In the genomic region with DNA sequence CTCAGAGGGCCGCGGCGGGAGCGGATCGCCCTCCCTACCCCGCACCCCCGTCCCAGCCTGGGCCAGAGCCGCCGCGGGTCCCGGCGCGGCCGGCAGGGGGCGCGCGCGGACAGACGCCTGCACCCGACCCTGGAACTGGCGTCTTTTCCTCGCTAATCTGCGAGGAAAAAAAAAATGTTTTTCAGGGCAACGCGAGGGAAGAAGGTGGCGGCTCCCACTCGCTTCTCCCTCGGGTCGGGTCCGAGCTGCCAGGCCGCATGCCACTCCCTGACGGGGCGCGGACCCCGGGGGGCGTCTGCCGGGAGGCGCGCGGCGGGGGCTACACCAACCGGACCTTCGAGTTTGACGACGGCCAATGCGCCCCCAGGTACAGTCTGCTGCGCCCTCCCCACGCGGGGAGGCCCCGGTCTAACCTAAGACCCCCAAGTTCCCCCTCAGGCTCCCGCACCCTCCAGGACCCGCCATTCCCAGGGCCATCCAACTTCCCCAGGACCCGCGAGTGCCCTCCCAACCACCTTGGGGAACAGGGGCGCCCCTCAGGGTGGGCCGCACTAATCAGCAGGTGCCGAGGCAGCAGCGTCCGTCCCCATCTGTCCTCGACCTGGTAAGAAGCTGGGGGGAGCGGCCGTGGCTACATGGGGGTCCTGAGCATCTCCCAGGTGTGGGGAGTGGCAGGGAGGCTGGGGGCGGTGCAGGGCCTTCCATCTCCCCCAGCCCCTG, we compare ENCODE assay signal across 8 cellular contexts. TPM values are rescaled to one million over a fixed set of nuclear protein-coding genes. Genes with fewer than 3 reads are reported as not detected.
DNase-seq lines count a peak whose midpoint lies in the region; ATAC-seq, FAIRE-seq and TF ChIP-seq lines count a peak whose summit lies in the region.

Gene KCNT1, plus strand, starts transcription at position 184 of the 720 bp plus-strand sequence. Its CDS starts 74 bp downstream, at position 258.

- CTCF ChIA-PET in activated CD8-positive, alpha-beta T cell treated with anti-CD3 and anti-CD28 coated beads for 36 hours (lab: Charles Lee), result interaction anchor here (0.7 to 1.1 kb wide), 3 partner anchors 13 to 1455 kb away, joined by 3 read pairs; no protein-coding TSS in a partner anchor
- CTCF ChIA-PET in endothelial cell of umbilical vein (lab: Charles Lee), result interaction anchor here (0.7 kb wide), 1 partner anchor 420 kb away, joined by 3 read pairs; no protein-coding TSS in a partner anchor

- TF ChIP-seq POLR2A in endothelial cell of umbilical vein (IDR thresholded peaks at IDR 0.05; ENCODE audit: low read depth, low read length), result no peak

- H3K36me3 Mint-ChIP-seq in activated CD8-positive, alpha-beta T cell treated with anti-CD3 and anti-CD28 coated beads for 36 hours (ENCODE audit: low read depth), result no peaks in the 10 kb centered on the region
- no peaks in the 10 kb centered on the region for H3K36me3 Mint-ChIP-seq in naive B cell

- no peak within 1 kb of the TSS for H3K27ac Mint-ChIP-seq in activated CD8-positive, alpha-beta T cell treated with anti-CD3 and anti-CD28 coated beads for 36 hours
- no peak within 1 kb of the TSS for H3K27ac Mint-ChIP-seq in naive B cell

- H3K4me1 ChIP-seq in endothelial cell of umbilical vein (ENCODE audit: control insufficient read depth, extremely low read depth, insufficient read depth, low read length), result peaks cover 2% of the 10 kb centered on the region

- H3K36me3 ChIP-seq in endothelial cell of umbilical vein (ENCODE audit: control insufficient read depth in 2 of 2, extremely low read depth in 1 of 2, insufficient read depth in 2 of 2, low read length in 2 of 2), result no peaks in the 10 kb centered on the region

- peak; percentile 93 for TF ChIP-seq CTCF in activated CD8-positive, alpha-beta T cell treated with anti-CD3 and anti-CD28 coated beads for 36 hours (IDR thresholded peaks at IDR 0.05)
- TF ChIP-seq CTCF in endothelial cell of umbilical vein (IDR thresholded peaks at IDR 0.05; ENCODE audit: extremely low read depth in 1 of 2, insufficient read depth in 1 of 2, low read depth in 1 of 2, low read length in 2 of 2), result peak; percentile 73 to 90

- H3K27me3 Mint-ChIP-seq in activated CD8-positive, alpha-beta T cell treated with anti-CD3 and anti-CD28 coated beads for 36 hours, result peaks cover 14% of the 10 kb centered on the region
- peaks cover 0 to 35% (median 24%) of the 10 kb centered on the region in 3 donors for H3K27me3 Mint-ChIP-seq in naive B cell

- dilution Hi-C loops in endothelial cell of umbilical vein (cut with MboI; ENCODE audit: extremely low pct_ligation_motif_present, low sequenced_read_pairs), result no loop called here

- POLR2A ChIA-PET in activated CD8-positive, alpha-beta T cell treated with anti-CD3 and anti-CD28 coated beads for 36 hours (lab: Charles Lee), result no interaction called here
- POLR2A ChIA-PET in endothelial cell of umbilical vein (lab: Charles Lee), result no interaction called here

- no peaks in the 10 kb centered on the region for H3K9me1 ChIP-seq in endothelial cell of umbilical vein (replicated peaks; ENCODE audit: control insufficient read depth, extremely low read depth, insufficient read depth, low read length)

- H3K27me3 ChIP-seq in endothelial cell of umbilical vein (ENCODE audit: control insufficient read depth in 2 of 2, insufficient read depth in 2 of 2, low read length in 2 of 2), result peaks cover 0 to 2% of the 10 kb centered on the region in 2 experiments

- intact Hi-C loops in activated CD8-positive, alpha-beta T cell treated with anti-CD3 and anti-CD28 coated beads for 36 hours (cut with micrococcal nuclease), result no loop called here
- intact Hi-C loops in endothelial cell of umbilical vein (cut with micrococcal nuclease), result loop anchor here (2.0 to 5.0 kb wide), 3 partner anchors 35 to 421 kb away; no protein-coding TSS in a partner anchor

- no peak within 1 kb of the TSS for H2AFZ ChIP-seq in endothelial cell of umbilical vein (ENCODE audit: low read depth, low read length)

- FAIRE-seq in endothelial cell of umbilical vein (lab: Jason Lieb, UNC), result peak; percentile 12

- ATAC-seq in activated CD8-positive, alpha-beta T cell treated with anti-CD3 and anti-CD28 coated beads for 36 hours, result peak; percentile 84
- ATAC-seq in naive B cell (ENCODE audit: low read depth in 2 of 2) (peak in 1 of 2 donors; percentile 47), GM19452 (IDR thresholded peaks at IDR 0.05; ENCODE audit: unreplicated experiment) (no peak)

- no peak within 1 kb of the TSS for H3K4me3 Mint-ChIP-seq in activated CD8-positive, alpha-beta T cell treated with anti-CD3 and anti-CD28 coated beads for 36 hours
- H3K4me3 Mint-ChIP-seq in naive B cell, result no peak within 1 kb of the TSS

- H3K4me2 ChIP-seq in endothelial cell of umbilical vein (ENCODE audit: insufficient read depth, low read length), result no peak within 1 kb of the TSS

- no peaks in the 10 kb centered on the region for H3K9me3 ChIP-seq in endothelial cell of umbilical vein (replicated peaks; ENCODE audit: control insufficient read depth, insufficient read depth, low read length)

- H3K27ac ChIP-seq in endothelial cell of umbilical vein (ENCODE audit: insufficient read depth, low read depth, low read length), result no peak within 1 kb of the TSS
- no peak within 1 kb of the TSS for H3K27ac ChIP-seq in substantia nigra (ENCODE audit: low read depth, low read length, poor library complexity, severe bottlenecking)

- peak; percentile 22 for DNase-seq in NCI-H2107 (lab: John Stamatoyannopoulos, UW)
- no peak for DNase-seq in NCI-H2107 treated with DMSO at 0.1 percent for 48 hours (lab: John Stamatoyannopoulos, UW; ENCODE audit: unreplicated experiment)
- DNase-seq in NCI-H2171 (lab: John Stamatoyannopoulos, UW), result peak; percentile 80
- DNase-seq in activated CD8-positive, alpha-beta T cell treated with anti-CD3 and anti-CD28 coated beads for 36 hours, result peak; percentile 65
- peak; percentile 40 for DNase-seq in endothelial cell of umbilical vein (ENCODE audit: low read depth, low spot score)
- DNase-seq in naive B cell, result peak; percentile 35
- peak in 25 of 49 donors; percentile 0 to 73 (median 27) for DNase-seq in substantia nigra (lab: John Stamatoyannopoulos, UW)

- BruUV-seq in endothelial cell of umbilical vein (replicated peaks; lab: Mats Ljungman, UMichigan), result no TSS peak

- H3K4me1 Mint-ChIP-seq in activated CD8-positive, alpha-beta T cell treated with anti-CD3 and anti-CD28 coated beads for 36 hours (ENCODE audit: low read depth), result no peaks in the 10 kb centered on the region
- H3K4me1 Mint-ChIP-seq in naive B cell, result no peaks in the 10 kb centered on the region

- no peak within 1 kb of the TSS for H3K4me3 ChIP-seq in endothelial cell of umbilical vein (replicated peaks in 1 of 3; ENCODE audit: insufficient read depth in 1 of 3, low read depth in 1 of 3, low read length in 3 of 3)

- no peaks in the 10 kb centered on the region for H4K20me1 ChIP-seq in endothelial cell of umbilical vein (replicated peaks; ENCODE audit: control insufficient read depth, extremely low read depth, insufficient read depth, low read length)

- H3K9me3 Mint-ChIP-seq in activated CD8-positive, alpha-beta T cell treated with anti-CD3 and anti-CD28 coated beads for 36 hours, result no peaks in the 10 kb centered on the region
- no peaks in the 10 kb centered on the region for H3K9me3 Mint-ChIP-seq in naive B cell

- no peaks in the 10 kb centered on the region for H3K79me2 ChIP-seq in endothelial cell of umbilical vein (ENCODE audit: control insufficient read depth, insufficient read depth, low read length)

- no peak within 1 kb of the TSS for H3K9ac ChIP-seq in endothelial cell of umbilical vein (replicated peaks; ENCODE audit: extremely low read depth, insufficient read depth, low read length)

TF ChIP-seq in endothelial cell of umbilical vein, 7 proteins besides CTCF, POLR2A, EP300 and RAD21:
- TF ChIP-seq, protein P1, sequence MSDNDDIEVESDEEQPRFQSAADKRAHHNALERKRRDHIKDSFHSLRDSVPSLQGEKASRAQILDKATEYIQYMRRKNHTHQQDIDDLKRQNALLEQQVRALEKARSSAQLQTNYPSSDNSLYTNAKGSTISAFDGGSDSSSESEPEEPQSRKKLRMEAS (IDR thresholded peaks at IDR 0.05; ENCODE audit: insufficient read depth, insufficient read length), result no peak
- TF ChIP-seq GATA2 (IDR thresholded peaks at IDR 0.05; ENCODE audit: insufficient read depth, insufficient read length, low read depth, low read length), result no peak
- no peak for TF ChIP-seq MYC (IDR thresholded peaks at IDR 0.05; ENCODE audit: low read depth, low read length)
- no peak for TF ChIP-seq FOS (IDR thresholded peaks at IDR 0.05; ENCODE audit: borderline replicate concordance, insufficient read depth, low read length)
- TF ChIP-seq POLR2AphosphoS5 (IDR thresholded peaks at IDR 0.05; ENCODE audit: insufficient read depth, low read depth, low read length), result no peak
- no peak for TF ChIP-seq JUN (IDR thresholded peaks at IDR 0.05; ENCODE audit: borderline replicate concordance, insufficient read depth, insufficient read length, low read depth)
- no peak for TF ChIP-seq EZH2 (IDR thresholded peaks at IDR 0.05; ENCODE audit: borderline replicate concordance, low read depth, low read length, severe bottlenecking)

RNA-seq across cellular contexts. Expression of gene KCNT1, which starts in this region (rescaled TPM):
- total RNA-seq in activated CD8-positive, alpha-beta T cell treated with anti-CD3 and anti-CD28 coated beads for 36 hours, result not detected
- not detected in 2 replicates for total RNA-seq in endothelial cell of umbilical vein
- polyA plus RNA-seq in endothelial cell of umbilical vein (not detected in 2 replicates), naive B cell (ENCODE audit: low read depth in 6 of 6) (not detected)
- polyA plus RNA-seq in endothelial cell of umbilical vein (2011; cell fraction: cytosol; rRNA removed), result not detected in 2 replicates
- polyA plus RNA-seq in endothelial cell of umbilical vein (2011; cell fraction: nucleus; rRNA removed), result not detected in 2 replicates
- 0.12 TPM in 1 of 2 replicates, not detected in the other for polyA plus RNA-seq in endothelial cell of umbilical vein (2012)
- polyA minus RNA-seq in endothelial cell of umbilical vein, result not detected in 2 replicates
- polyA minus RNA-seq in endothelial cell of umbilical vein (2011; cell fraction: cytosol; rRNA and poly(A)+ RNA removed), result not detected
- polyA minus RNA-seq in endothelial cell of umbilical vein (2011; cell fraction: nucleus; rRNA and poly(A)+ RNA removed), result not detected in 2 replicates

Comparison
In these comparisons a context has a peak if more than half of its experiments do, and no peak if none do; other contexts are left out.
1. Peak in DNase-seq and ATAC-seq in activated CD8-positive, alpha-beta T cell treated with anti-CD3 and anti-CD28 coated beads for 36 hours; RNA of the gene not detected or under 1 TPM.
2. Peak in DNase-seq in endothelial cell of umbilical vein; RNA of the gene not detected or under 1 TPM.
3. Peak in DNase-seq in naive B cell; RNA of the gene not detected or under 1 TPM.